9 cellular contexts compared by ENCODE assay signal in genomic region chr18:45626330-45627203, GRCh38. TPM values are rescaled to one million over a fixed set of nuclear protein-coding genes. Genes with fewer than 3 reads are reported as not detected.
DNase-seq lines count a peak whose midpoint lies in the region; ATAC-seq and TF ChIP-seq lines count a peak whose summit lies in the region.
"Had no signal": no experiment of that assay in that cellular context is flagged by ENCODE, and none has a peak within 500 bp of the region (broad histone marks: within the 10 kb centered on the region; RNA-seq: fewer than 3 reads in every experiment).

No MANE protein-coding gene starts in this region.

- H3K27ac Mint-ChIP-seq in nephron progenitor cell (peak overlapping the region; percentile 62), progenitor cell of endocrine pancreas (no peak overlapping the region)

- peaks cover 63% of the 10 kb centered on the region for H3K4me1 Mint-ChIP-seq in nephron progenitor cell
- H3K4me1 Mint-ChIP-seq in progenitor cell of endocrine pancreas (ENCODE audit: low read depth) = peaks cover 11% of the 10 kb centered on the region

- H3K9me3 Mint-ChIP-seq in nephron progenitor cell = peaks cover 5% of the 10 kb centered on the region
- H3K9me3 Mint-ChIP-seq in progenitor cell of endocrine pancreas (ENCODE audit: low read depth) = no peaks in the 10 kb centered on the region

- POLR2A ChIA-PET in GM10248 (lab: Yijun Ruan, JAX) = no interaction called here

- no peak overlapping the region for H3K4me3 Mint-ChIP-seq in nephron progenitor cell
- no peak overlapping the region for H3K4me3 Mint-ChIP-seq in progenitor cell of endocrine pancreas (ENCODE audit: low read depth)

- H3K27me3 Mint-ChIP-seq in nephron progenitor cell (ENCODE audit: low read depth, poor library complexity) (peaks cover 18% of the 10 kb centered on the region), progenitor cell of endocrine pancreas (peaks cover 18% of the 10 kb centered on the region)

- TF ChIP-seq CTCF in nephron progenitor cell (IDR thresholded peaks at IDR 0.05) (no peak), progenitor cell of endocrine pancreas (IDR thresholded peaks at IDR 0.05; ENCODE audit: unreplicated experiment) (no peak), GM10248 (IDR thresholded peaks at IDR 0.05; ENCODE audit: control extremely low read depth, extremely low read depth, low read depth, missing control alignments) (no peak)

- no peak for ATAC-seq in GM18517 (IDR thresholded peaks at IDR 0.05; ENCODE audit: unreplicated experiment)

- no peaks in the 10 kb centered on the region for H3K36me3 Mint-ChIP-seq in nephron progenitor cell (ENCODE audit: low read depth)
- H3K36me3 Mint-ChIP-seq in progenitor cell of endocrine pancreas (ENCODE audit: insufficient read depth) = no peaks in the 10 kb centered on the region

- CTCF ChIA-PET in GM10248 (lab: Yijun Ruan, JAX) = interaction anchor here (1.0 to 1.5 kb wide), 3 partner anchors 15 to 253 kb away, joined by 3 to 4 read pairs (median 3); no protein-coding TSS in a partner anchor

- peak; percentile 36 for DNase-seq in COR-L47 (lab: John Stamatoyannopoulos, UW)
- DNase-seq in NCI-H146 (lab: John Stamatoyannopoulos, UW) = peak; percentile 26
- peak; percentile 80 for DNase-seq in ecto neural progenitor cell (ENCODE audit: low spot score)
- DNase-seq in nephron progenitor cell = peak; percentile 60
- no peak for DNase-seq in progenitor cell of endocrine pancreas (ENCODE audit: low spot score, unreplicated experiment)
- DNase-seq in GM10248 (ENCODE audit: extremely low spot score) = no peak
- no peak for DNase-seq in NCI-H1436 treated with DMSO at 0.1 percent for 48 hours (lab: John Stamatoyannopoulos, UW)
- DNase-seq: upper lobe of left lung had no signal

RNA-seq across cellular contexts. Expression of gene SLC14A2, which starts 11.3 kb away (rescaled TPM):
- total RNA-seq in progenitor cell of endocrine pancreas = 1.00 and 1.2 TPM in 2 replicates

Comparison
In these comparisons a context has a peak if more than half of its experiments do, and no peak if none do; other contexts are left out.
1. DNase-seq: peak in COR-L47 (single experiment), NCI-H146 (single experiment), ecto neural progenitor cell (single experiment) and nephron progenitor cell (single experiment); none in progenitor cell of endocrine pancreas (single experiment), GM10248 (single experiment) and NCI-H1436 treated with DMSO at 0.1 percent for 48 hours (single experiment).